9 cellular contexts compared by ENCODE assay signal in the genomic region with DNA sequence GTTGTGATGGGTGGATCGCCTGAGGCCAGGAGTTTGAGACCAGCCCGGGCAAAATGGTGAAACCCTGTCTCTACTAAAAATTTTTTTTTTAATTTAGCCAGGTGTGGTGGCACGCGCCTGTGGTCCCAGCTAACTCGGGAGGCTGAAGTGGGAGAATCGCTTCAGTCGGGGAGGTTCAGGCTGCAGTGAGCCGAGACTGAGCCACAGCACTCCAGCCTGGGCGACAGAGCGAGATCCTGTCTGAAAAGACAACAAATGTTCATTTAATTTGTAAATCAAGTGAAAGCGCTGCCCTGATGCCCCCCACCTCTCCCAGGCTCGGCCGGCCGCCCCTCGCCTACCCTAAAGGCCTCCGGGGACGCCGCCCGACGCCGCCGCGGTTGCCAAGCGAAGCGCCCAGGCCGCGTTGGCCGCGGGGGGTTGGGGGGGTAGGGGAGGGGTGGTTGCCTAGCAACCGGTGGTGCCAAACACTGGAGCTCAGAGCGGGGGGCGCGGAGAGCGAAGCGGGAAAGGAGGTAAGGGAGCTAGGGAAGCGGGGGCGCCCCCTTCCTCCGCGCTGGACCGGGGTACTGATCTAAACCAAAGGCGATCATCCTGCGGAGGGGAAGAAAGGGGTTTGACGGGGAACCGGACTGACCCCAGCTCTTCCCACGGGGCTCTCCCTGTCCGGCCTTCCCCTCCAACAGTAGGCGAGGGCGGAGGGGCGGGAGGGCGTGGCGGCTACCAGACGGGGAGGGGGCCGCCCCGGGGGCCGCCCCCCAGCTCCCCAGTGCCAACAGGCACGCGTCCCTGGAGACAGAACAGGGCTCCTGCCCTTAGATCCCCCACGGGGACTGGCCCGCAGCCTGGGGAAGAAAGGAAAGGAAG. TPM values are rescaled to one million over a fixed set of nuclear protein-coding genes. Genes with fewer than 3 reads are reported as not detected.
A peak's percentile ranks its signal among the peaks of the same experiment; 100 is the strongest.
DNase-seq lines count a peak whose midpoint lies in the region; ATAC-seq, FAIRE-seq and TF ChIP-seq lines count a peak whose summit lies in the region.
"Had no signal": no experiment of that assay in that cellular context is flagged by ENCODE, and none has a peak within 500 bp of the region (broad histone marks: within the 10 kb centered on the region; RNA-seq: fewer than 3 reads in every experiment).

A gene with protein sequence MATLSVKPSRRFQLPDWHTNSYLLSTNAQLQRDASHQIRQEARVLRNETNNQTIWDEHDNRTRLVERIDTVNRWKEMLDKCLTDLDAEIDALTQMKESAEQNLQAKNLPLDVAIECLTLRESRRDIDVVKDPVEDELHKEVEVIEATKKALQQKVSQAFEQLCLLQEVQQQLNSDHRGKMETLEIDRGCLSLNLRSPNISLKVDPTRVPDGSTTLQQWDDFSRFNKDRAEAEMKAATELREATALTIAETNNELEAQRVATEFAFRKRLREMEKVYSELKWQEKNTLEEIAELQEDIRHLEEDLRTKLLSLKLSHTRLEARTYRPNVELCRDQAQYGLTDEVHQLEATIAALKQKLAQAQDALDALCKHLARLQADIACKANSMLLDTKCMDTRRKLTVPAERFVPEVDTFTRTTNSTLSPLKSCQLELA (plus strand): TSS at position 460 of the 867 bp plus-strand sequence. CDS start 828 bp downstream, outside the sequence.

- H3K9ac ChIP-seq in GM23248: peak within 1 kb of the TSS; percentile 70
- peak within 1 kb of the TSS; percentile 60 for H3K9ac ChIP-seq in endothelial cell of umbilical vein (replicated peaks; ENCODE audit: extremely low read depth, insufficient read depth, low read length)
- peak within 1 kb of the TSS; percentile 33 for H3K9ac ChIP-seq in muscle layer of colon (ENCODE audit: low read length)

- CTCF ChIA-PET in endothelial cell of umbilical vein (lab: Charles Lee): interaction anchor here (0.8 to 1.8 kb wide), 4 partner anchors 12 to 201 kb away, joined by 3 to 5 read pairs (median 4); partner anchors contain the start of gene AGO1

- intact Hi-C loops in endothelial cell of umbilical vein (cut with micrococcal nuclease): no loop called here

- WGBS in GM23248 (ENCODE audit: low coverage in 1 of 2, low lambda C conversion rate in 2 of 2, missing lambda C conversion rate in 2 of 2), 2 experiments: 14 to 23% methylated on average over 33 to 59 of the region's 59 CpGs

- no peak for TF ChIP-seq POLR2A in endothelial cell of umbilical vein (IDR thresholded peaks at IDR 0.05; ENCODE audit: low read depth, low read length)

- H2AFZ ChIP-seq in GM23248 (peak within 1 kb of the TSS; percentile 87), endothelial cell of umbilical vein (ENCODE audit: low read depth, low read length) (peak within 1 kb of the TSS; percentile 89)

- H3K79me2 ChIP-seq in GM23248 (ENCODE audit: insufficient read depth) (peaks cover under 1% of the 10 kb centered on the region; the same call in 1 of the 2 replicates), endothelial cell of umbilical vein (ENCODE audit: control insufficient read depth, insufficient read depth, low read length) (no peaks in the 10 kb centered on the region)

- no peak for TF ChIP-seq CTCF in endothelial cell of umbilical vein (IDR thresholded peaks at IDR 0.05; ENCODE audit: extremely low read depth in 1 of 2, insufficient read depth in 1 of 2, low read depth in 1 of 2, low read length in 2 of 2)

- H4K20me1 ChIP-seq in GM23248 (ENCODE audit: insufficient read depth): no peaks in the 10 kb centered on the region
- H4K20me1 ChIP-seq in endothelial cell of umbilical vein (replicated peaks; ENCODE audit: control insufficient read depth, extremely low read depth, insufficient read depth, low read length): no peaks in the 10 kb centered on the region

- FAIRE-seq in endothelial cell of umbilical vein (lab: Jason Lieb, UNC): peak; percentile 53

- no peaks in the 10 kb centered on the region for H3K36me3 ChIP-seq in GM23248 (ENCODE audit: low read depth)
- no peaks in the 10 kb centered on the region for H3K36me3 ChIP-seq in endothelial cell of umbilical vein (ENCODE audit: control insufficient read depth in 2 of 2, extremely low read depth in 1 of 2, insufficient read depth in 2 of 2, low read length in 2 of 2)
- H3K36me3 ChIP-seq in muscle layer of colon (ENCODE audit: insufficient read depth, low read length): no peaks in the 10 kb centered on the region

- H3K9me3 ChIP-seq in GM23248 (ENCODE audit: low read depth): no peaks in the 10 kb centered on the region
- no peaks in the 10 kb centered on the region for H3K9me3 ChIP-seq in endothelial cell of umbilical vein (replicated peaks; ENCODE audit: control insufficient read depth, insufficient read depth, low read length)
- no peaks in the 10 kb centered on the region for H3K9me3 ChIP-seq in muscle layer of colon (ENCODE audit: low read length)
- H3K9me3 ChIP-seq: SJSA1 had no signal

- POLR2A ChIA-PET in endothelial cell of umbilical vein (lab: Charles Lee): interaction anchor here (0.6 kb wide), 1 partner anchor 10 kb away, joined by 4 read pairs; no protein-coding TSS in a partner anchor

- H3K4me3 ChIP-seq in GM23248 (peak within 1 kb of the TSS; percentile 53), endothelial cell of umbilical vein (replicated peaks in 1 of 3; ENCODE audit: insufficient read depth in 1 of 3, low read depth in 1 of 3, low read length in 3 of 3) (peak within 1 kb of the TSS; percentile 39 to 58 (median 51)), muscle layer of colon (ENCODE audit: low read depth in 1 of 2, low read length in 2 of 2) (peak within 1 kb of the TSS; percentile 61 to 64)
- H3K4me3 ChIP-seq: SJSA1 had no signal

- no peak within 1 kb of the TSS for H3K27ac ChIP-seq in GM23248
- no peak within 1 kb of the TSS for H3K27ac ChIP-seq in endothelial cell of umbilical vein (ENCODE audit: insufficient read depth, low read depth, low read length)
- peak within 1 kb of the TSS; percentile 58 for H3K27ac ChIP-seq in muscle layer of colon (ENCODE audit: low read depth, low read length)
- H3K27ac ChIP-seq: SJSA1 had no signal

- in situ Hi-C loops in GM23248 (cut with MboI): no loop called here

- dilution Hi-C loops in endothelial cell of umbilical vein (cut with MboI; ENCODE audit: extremely low pct_ligation_motif_present, low sequenced_read_pairs): no loop called here

- ATAC-seq in HG02610 (IDR thresholded peaks at IDR 0.05; ENCODE audit: unreplicated experiment): no peak
- no peak for ATAC-seq in GM21576 (IDR thresholded peaks at IDR 0.05; ENCODE audit: unreplicated experiment)
- no peak for ATAC-seq in HG03045 (IDR thresholded peaks at IDR 0.05; ENCODE audit: unreplicated experiment)

- H3K4me1 ChIP-seq in GM23248 (ENCODE audit: insufficient read depth): peaks cover 11% of the 10 kb centered on the region
- H3K4me1 ChIP-seq in endothelial cell of umbilical vein (ENCODE audit: control insufficient read depth, extremely low read depth, insufficient read depth, low read length): peaks cover 2% of the 10 kb centered on the region
- peaks cover 9% of the 10 kb centered on the region for H3K4me1 ChIP-seq in muscle layer of colon (ENCODE audit: insufficient read depth, low read length)

- H3K4me2 ChIP-seq in GM23248 (ENCODE audit: unreplicated experiment) (peak within 1 kb of the TSS; percentile 31), endothelial cell of umbilical vein (ENCODE audit: insufficient read depth, low read length) (peak within 1 kb of the TSS; percentile 67)

- H3K9me2 ChIP-seq in GM23248 (ENCODE audit: insufficient read depth): no peaks in the 10 kb centered on the region

- H3K9me1 ChIP-seq in endothelial cell of umbilical vein (replicated peaks; ENCODE audit: control insufficient read depth, extremely low read depth, insufficient read depth, low read length): no peaks in the 10 kb centered on the region

- peaks cover 15% of the 10 kb centered on the region; the same call in 1 of the 2 replicates for H3F3A ChIP-seq in GM23248 (ENCODE audit: insufficient read depth)

- BruUV-seq in endothelial cell of umbilical vein (replicated peaks; lab: Mats Ljungman, UMichigan): no TSS peak

- no peaks in the 10 kb centered on the region for H3K27me3 ChIP-seq in GM23248 (replicated peaks; ENCODE audit: insufficient read depth)
- H3K27me3 ChIP-seq in endothelial cell of umbilical vein (ENCODE audit: control insufficient read depth in 2 of 2, insufficient read depth in 2 of 2, low read length in 2 of 2): no peaks in the 10 kb centered on the region
- peaks cover 0 to 9% of the 10 kb centered on the region in 2 donors for H3K27me3 ChIP-seq in muscle layer of colon (ENCODE audit: control insufficient read depth in 1 of 2, insufficient read depth in 2 of 2, low read length in 2 of 2)
- H3K27me3 ChIP-seq: SJSA1 had no signal

- peak; percentile 40 for DNase-seq in GM23248
- peak; percentile 50 for DNase-seq in NCI-H748 treated with DMSO at 0.1 percent for 48 hours (lab: John Stamatoyannopoulos, UW)
- peak; percentile 52 for DNase-seq in endothelial cell of umbilical vein (ENCODE audit: low read depth, low spot score)
- no peak for DNase-seq in HuH-7.5 (ENCODE audit: low spot score)

TF ChIP-seq in endothelial cell of umbilical vein, 7 proteins besides CTCF, POLR2A, EP300 and RAD21:
- TF ChIP-seq EZH2 (IDR thresholded peaks at IDR 0.05; ENCODE audit: borderline replicate concordance, low read depth, low read length, severe bottlenecking) (peak; percentile 35), FOS (IDR thresholded peaks at IDR 0.05; ENCODE audit: borderline replicate concordance, insufficient read depth, low read length) (no peak)

RNA-seq across cellular contexts. Expression of the gene that starts here (rescaled TPM):
- not detected in 2 replicates for total RNA-seq in GM23248 (2014; rRNA removed; shearing (Covaris generic))
- polyA plus RNA-seq in GM23248 (2016; fragmentation: Nextera tagmentation; extraction: Ambion mirVana) (not detected in 2 replicates), endothelial cell of umbilical vein (0.61 and 0.62 TPM in 2 replicates)
- 0.38 and 0.90 TPM in 2 replicates for total RNA-seq in endothelial cell of umbilical vein
- polyA plus RNA-seq in endothelial cell of umbilical vein (2011; cell fraction: cytosol; rRNA removed): 0.14 and 0.23 TPM in 2 replicates
- 1.7 and 3.5 TPM in 2 replicates for polyA plus RNA-seq in endothelial cell of umbilical vein (2011; cell fraction: nucleus; rRNA removed)
- polyA plus RNA-seq in endothelial cell of umbilical vein (2012): 0.15 and 0.27 TPM in 2 replicates
- polyA minus RNA-seq in endothelial cell of umbilical vein: 0.30 and 0.46 TPM in 2 replicates
- not detected for polyA minus RNA-seq in endothelial cell of umbilical vein (2011; cell fraction: cytosol; rRNA and poly(A)+ RNA removed)
- 0.34 and 0.82 TPM in 2 replicates for polyA minus RNA-seq in endothelial cell of umbilical vein (2011; cell fraction: nucleus; rRNA and poly(A)+ RNA removed)
- total RNA-seq: SJSA1 had no signal

Comparison
In these comparisons a context has a peak if more than half of its experiments do, and no peak if none do; other contexts are left out.
1. Peak in DNase-seq, H3K4me3 ChIP-seq, H3K9ac ChIP-seq and H3K4me2 ChIP-seq in GM23248; RNA of the gene not detected or under 1 TPM.